ENCODE assay signal across 18 cellular contexts in genomic region chr19:7152568-7152967, GRCh38.
A peak's percentile ranks its signal among the peaks of the same experiment; 100 is the strongest.
DNase-seq lines count a peak whose midpoint lies in the region; TF ChIP-seq lines count a peak whose summit lies in the region.
"Had no signal": no experiment of that assay in that cellular context is flagged by ENCODE, and none has a peak within 500 bp of the region (broad histone marks: within the 10 kb centered on the region; RNA-seq: fewer than 3 reads in every experiment).

No MANE protein-coding gene starts in this region.

- H3K4me2 ChIP-seq in OCI-LY7 (ENCODE audit: low read length) = no peak overlapping the region

- H2AFZ ChIP-seq in OCI-LY7 (ENCODE audit: low read length) = no peak overlapping the region

- no peaks in the 10 kb centered on the region for H3K9me2 ChIP-seq in OCI-LY7 (ENCODE audit: insufficient read depth, low read length)

- intact Hi-C loops in activated naive CD4-positive, alpha-beta T cell treated with anti-CD3 and anti-CD28 coated beads for 36 hours (cut with micrococcal nuclease) = no loop called here
- intact Hi-C loops in OCI-LY7 (cut with micrococcal nuclease; ENCODE audit: unreplicated experiment) (no loop called here), testis (cut with DNase I; ENCODE audit: low total_unique reads) (loop anchor here (5.0 kb wide), 1 partner anchor 185 kb away; no protein-coding TSS in a partner anchor)

- TF ChIP-seq CTCF in OCI-LY7 (conservative IDR thresholded peaks at IDR 0.05; ENCODE audit: low read length) = no peak
- TF ChIP-seq CTCF in testis (IDR thresholded peaks at IDR 0.05) = no peak
- no peak for TF ChIP-seq CTCF in coronary artery (IDR thresholded peaks at IDR 0.05)

- no peak overlapping the region for H3K4me3 Mint-ChIP-seq in activated naive CD4-positive, alpha-beta T cell treated with anti-CD3 and anti-CD28 coated beads for 36 hours
- no peak overlapping the region for H3K4me3 Mint-ChIP-seq in activated naive CD4-positive, alpha-beta T cell treated with anti-CD3 and anti-CD28 coated beads, Interleukin-2, amount 10 ng/mL, durations not matched to agents 7 days and 5 days
- H3K4me3 Mint-ChIP-seq: activated CD4-positive, alpha-beta memory T cell treated with anti-CD3 and anti-CD28 coated beads, Interleukin-2, amount 10 ng/mL, durations not matched to agents 7 days and 5 days; naive thymus-derived CD4-positive, alpha-beta T cell had no signal

- no peaks in the 10 kb centered on the region for H3K4me1 Mint-ChIP-seq in activated naive CD4-positive, alpha-beta T cell treated with anti-CD3 and anti-CD28 coated beads for 36 hours (ENCODE audit: low read depth)
- no peaks in the 10 kb centered on the region for H3K4me1 Mint-ChIP-seq in activated naive CD4-positive, alpha-beta T cell treated with anti-CD3 and anti-CD28 coated beads, Interleukin-2, amount 10 ng/mL, durations not matched to agents 7 days and 5 days
- H3K4me1 Mint-ChIP-seq: activated CD4-positive, alpha-beta memory T cell treated with anti-CD3 and anti-CD28 coated beads, Interleukin-2, amount 10 ng/mL, durations not matched to agents 7 days and 5 days; naive thymus-derived CD4-positive, alpha-beta T cell had no signal

- H3K36me3 ChIP-seq in OCI-LY7 (ENCODE audit: insufficient read depth, low read length) = peaks cover 32% of the 10 kb centered on the region
- H3K36me3 ChIP-seq in testis (ENCODE audit: low read depth, missing control alignments) = no peaks in the 10 kb centered on the region

- POLR2A ChIA-PET in OCI-LY7 (lab: Charles Lee) = interaction anchor here (0.6 kb wide), 1 partner anchor 138 kb away, joined by 3 read pairs; no protein-coding TSS in a partner anchor

- WGBS in testis, 2 donors = 19 to 42% methylated on average over 13 of the region's 13 CpGs

- H3K27ac ChIP-seq in OCI-LY7 (ENCODE audit: low read depth, low read length, poor library complexity, severe bottlenecking) = no peak overlapping the region
- H3K27ac ChIP-seq in testis = peak overlapping the region; percentile 2 to 31
- no peak overlapping the region for H3K27ac ChIP-seq in coronary artery
- H3K27ac ChIP-seq: tibial nerve had no signal

- no peaks in the 10 kb centered on the region for H3K79me2 ChIP-seq in OCI-LY7 (ENCODE audit: insufficient read depth, low read depth, low read length)

- CTCF ChIA-PET in activated naive CD4-positive, alpha-beta T cell treated with anti-CD3 and anti-CD28 coated beads for 36 hours (lab: Charles Lee) = interaction anchor here (0.6 to 1.9 kb wide), 2 partner anchors 119 to 188 kb away, joined by 3 to 6 read pairs; no protein-coding TSS in a partner anchor
- CTCF ChIA-PET in activated naive CD4-positive, alpha-beta T cell treated with anti-CD3 and anti-CD28 coated beads, Interleukin-2, amount 10 ng/mL, durations not matched to agents 7 days and 5 days (lab: Charles Lee) = no interaction called here
- CTCF ChIA-PET in OCI-LY7 (lab: Charles Lee; ENCODE audit: unreplicated experiment) = no interaction called here

- no peaks in the 10 kb centered on the region for H3K27me3 Mint-ChIP-seq in activated naive CD4-positive, alpha-beta T cell treated with anti-CD3 and anti-CD28 coated beads for 36 hours (ENCODE audit: low read depth)
- H3K27me3 Mint-ChIP-seq in activated naive CD4-positive, alpha-beta T cell treated with anti-CD3 and anti-CD28 coated beads, Interleukin-2, amount 10 ng/mL, durations not matched to agents 7 days and 5 days = peaks cover 8% of the 10 kb centered on the region
- H3K27me3 Mint-ChIP-seq: activated CD4-positive, alpha-beta memory T cell treated with anti-CD3 and anti-CD28 coated beads, Interleukin-2, amount 10 ng/mL, durations not matched to agents 7 days and 5 days; naive thymus-derived CD4-positive, alpha-beta T cell had no signal

- H3K4me1 ChIP-seq in OCI-LY7 (ENCODE audit: insufficient read depth, low read length, poor library complexity, severe bottlenecking) (no peaks in the 10 kb centered on the region), testis (no peaks in the 10 kb centered on the region)
- H3K4me1 ChIP-seq: tibial nerve had no signal

- H3K9me3 ChIP-seq in OCI-LY7 (ENCODE audit: low read length) = no peaks in the 10 kb centered on the region
- H3K9me3 ChIP-seq in testis = no peaks in the 10 kb centered on the region
- H3K9me3 ChIP-seq: tibial nerve had no signal

- H3K27ac Mint-ChIP-seq in activated naive CD4-positive, alpha-beta T cell treated with anti-CD3 and anti-CD28 coated beads for 36 hours = peak overlapping the region; percentile 9
- H3K27ac Mint-ChIP-seq in activated naive CD4-positive, alpha-beta T cell treated with anti-CD3 and anti-CD28 coated beads, Interleukin-2, amount 10 ng/mL, durations not matched to agents 7 days and 5 days = no peak overlapping the region
- H3K27ac Mint-ChIP-seq: activated CD4-positive, alpha-beta memory T cell treated with anti-CD3 and anti-CD28 coated beads, Interleukin-2, amount 10 ng/mL, durations not matched to agents 7 days and 5 days had no signal

- no peaks in the 10 kb centered on the region for H3K27me3 ChIP-seq in testis
- H3K27me3 ChIP-seq: tibial nerve had no signal

- H3K36me3 Mint-ChIP-seq in activated naive CD4-positive, alpha-beta T cell treated with anti-CD3 and anti-CD28 coated beads for 36 hours (ENCODE audit: low read depth) = no peaks in the 10 kb centered on the region
- no peaks in the 10 kb centered on the region for H3K36me3 Mint-ChIP-seq in activated naive CD4-positive, alpha-beta T cell treated with anti-CD3 and anti-CD28 coated beads, Interleukin-2, amount 10 ng/mL, durations not matched to agents 7 days and 5 days

- no peak for DNase-seq in activated naive CD4-positive, alpha-beta T cell treated with anti-CD3 and anti-CD28 coated beads for 36 hours
- no peak for DNase-seq in activated naive CD4-positive, alpha-beta T cell treated with anti-CD3 and anti-CD28 coated beads, Interleukin-2, amount 10 ng/mL, durations not matched to agents 7 days and 5 days
- peak; percentile 13 for DNase-seq in OCI-LY7 (ENCODE audit: low spot score)
- DNase-seq in hepatic stellate cell (ENCODE audit: low spot score) = peak; percentile 18
- peak; percentile 32 for DNase-seq in testis
- no peak for DNase-seq in inferior parietal cortex (ENCODE audit: extremely low spot score)
- DNase-seq in NK-92 (lab: John Stamatoyannopoulos, UW; ENCODE audit: unreplicated experiment) = no peak
- DNase-seq in coronary artery (ENCODE audit: low spot score) = no peak
- DNase-seq: activated CD4-positive, alpha-beta memory T cell treated with anti-CD3 and anti-CD28 coated beads, Interleukin-2, amount 10 ng/mL, durations not matched to agents 7 days and 5 days; activated effector memory CD4-positive, alpha-beta T cell treated with anti-CD3 and anti-CD28 coated beads, Interleukin-2, amount 50 U/mL, for 16 hours; HCEC 1CT; hypothalamus; naive thymus-derived CD4-positive, alpha-beta T cell; NCI-H1105; NCI-H2227 treated with DMSO at 0.1 percent for 48 hours; retina; stimulated activated CD4-positive, alpha-beta T cell treated with anti-CD3 and anti-CD28 coated beads, Interleukin-2, amount 100 ng/mL, for 24 hours had no signal

- H3K4me3 ChIP-seq in OCI-LY7 (ENCODE audit: low read depth, low read length, poor library complexity, severe bottlenecking) (no peak overlapping the region), testis (no peak overlapping the region), coronary artery (no peak overlapping the region)
- H3K4me3 ChIP-seq: tibial nerve had no signal

- no peaks in the 10 kb centered on the region for H4K20me1 ChIP-seq in OCI-LY7 (ENCODE audit: insufficient read depth, low read length)

- no peak for TF ChIP-seq POLR2A in testis (IDR thresholded peaks at IDR 0.05)

- H3K9me3 Mint-ChIP-seq in activated naive CD4-positive, alpha-beta T cell treated with anti-CD3 and anti-CD28 coated beads for 36 hours = no peaks in the 10 kb centered on the region
- no peaks in the 10 kb centered on the region for H3K9me3 Mint-ChIP-seq in activated naive CD4-positive, alpha-beta T cell treated with anti-CD3 and anti-CD28 coated beads, Interleukin-2, amount 10 ng/mL, durations not matched to agents 7 days and 5 days
- H3K9me3 Mint-ChIP-seq: activated CD4-positive, alpha-beta memory T cell treated with anti-CD3 and anti-CD28 coated beads, Interleukin-2, amount 10 ng/mL, durations not matched to agents 7 days and 5 days had no signal

- no TSS peak for BruUV-seq in OCI-LY7 (replicated peaks; lab: Mats Ljungman, UMichigan)

Comparison
In these comparisons a context has a peak if more than half of its experiments do, and no peak if none do; other contexts are left out.
1. DNase-seq: peak in OCI-LY7 (single experiment), hepatic stellate cell (single experiment) and testis (single experiment); none in activated naive CD4-positive, alpha-beta T cell treated with anti-CD3 and anti-CD28 coated beads for 36 hours (single experiment), activated naive CD4-positive, alpha-beta T cell treated with anti-CD3 and anti-CD28 coated beads, Interleukin-2, amount 10 ng/mL, durations not matched to agents 7 days and 5 days (single experiment), inferior parietal cortex (single experiment), NK-92 (single experiment) and coronary artery (single experiment).
2. H3K27ac ChIP-seq: peak in testis (2 of 2); none in OCI-LY7 (single experiment) and coronary artery (0 of 2).